In the genomic region with DNA sequence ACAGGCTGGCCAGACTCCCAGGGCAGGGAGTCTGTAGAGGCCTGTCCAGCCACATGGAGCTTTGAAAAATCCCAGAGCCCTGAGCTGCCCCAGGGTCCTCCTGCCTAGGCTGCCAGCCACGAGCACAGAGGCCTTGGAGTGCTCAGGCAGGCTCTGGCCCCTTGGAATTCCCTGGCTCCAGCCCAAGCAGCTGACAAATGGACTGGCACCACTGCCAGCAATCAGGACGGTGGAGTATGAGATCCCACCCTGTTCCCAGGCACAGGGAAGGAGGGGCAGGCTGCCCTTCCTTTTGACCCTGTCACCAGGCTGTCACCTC, we compare ENCODE assay signal across 9 cellular contexts. TPM values are rescaled to one million over a fixed set of nuclear protein-coding genes. Genes with fewer than 3 reads are reported as not detected.
DNase-seq lines count a peak whose midpoint lies in the region; ATAC-seq lines count a peak whose summit lies in the region.
"Had no signal": no experiment of that assay in that cellular context is flagged by ENCODE, and none has a peak within 500 bp of the region (broad histone marks: within the 10 kb centered on the region; RNA-seq: fewer than 3 reads in every experiment).

No MANE protein-coding gene starts in this region.

- no peaks in the 10 kb centered on the region for H3K9me3 Mint-ChIP-seq in stimulated activated naive CD8-positive, alpha-beta T cell treated with anti-CD3 and anti-CD28 coated beads, Interleukin-15, amount 100 ng/mL, for 72 hours
- H3K9me3 Mint-ChIP-seq in activated T-helper 1 cell treated with anti-CD3 and anti-CD28 coated beads, Interleukin-12 subunit alpha, Interleukin-12 subunit beta, Interleukin-2, Interleukin-4 antibody, amounts not matched to agents 30 ng/mL and 10 ng/mL and 1 ng/mL, durations not matched to agents 14 hours and 24 hours and 36 hours, result no peaks in the 10 kb centered on the region

- H3K9ac ChIP-seq in muscle layer of colon (ENCODE audit: low read length), result no peak overlapping the region

- H3K27me3 Mint-ChIP-seq in stimulated activated naive CD8-positive, alpha-beta T cell treated with anti-CD3 and anti-CD28 coated beads, Interleukin-15, amount 100 ng/mL, for 72 hours, result peaks cover 8% of the 10 kb centered on the region
- H3K27me3 Mint-ChIP-seq in activated T-helper 1 cell treated with anti-CD3 and anti-CD28 coated beads, Interleukin-12 subunit alpha, Interleukin-12 subunit beta, Interleukin-2, Interleukin-4 antibody, amounts not matched to agents 30 ng/mL and 10 ng/mL and 1 ng/mL, durations not matched to agents 14 hours and 24 hours and 36 hours (ENCODE audit: insufficient read depth), result peaks cover 5% of the 10 kb centered on the region

- H3K4me1 Mint-ChIP-seq in stimulated activated naive CD8-positive, alpha-beta T cell treated with anti-CD3 and anti-CD28 coated beads, Interleukin-15, amount 100 ng/mL, for 72 hours, result peaks cover 10% of the 10 kb centered on the region
- H3K4me1 Mint-ChIP-seq in activated T-helper 1 cell treated with anti-CD3 and anti-CD28 coated beads, Interleukin-12 subunit alpha, Interleukin-12 subunit beta, Interleukin-2, Interleukin-4 antibody, amounts not matched to agents 30 ng/mL and 10 ng/mL and 1 ng/mL, durations not matched to agents 14 hours and 24 hours and 36 hours (ENCODE audit: low read depth), result peaks cover 17% of the 10 kb centered on the region

- H3K27ac Mint-ChIP-seq in stimulated activated naive CD8-positive, alpha-beta T cell treated with anti-CD3 and anti-CD28 coated beads, Interleukin-15, amount 100 ng/mL, for 72 hours, result peak overlapping the region in 1 of 2 donors; percentile 63
- no peak overlapping the region for H3K27ac Mint-ChIP-seq in activated T-helper 1 cell treated with anti-CD3 and anti-CD28 coated beads, Interleukin-12 subunit alpha, Interleukin-12 subunit beta, Interleukin-2, Interleukin-4 antibody, amounts not matched to agents 30 ng/mL and 10 ng/mL and 1 ng/mL, durations not matched to agents 14 hours and 24 hours and 36 hours

- no peaks in the 10 kb centered on the region for H3K27me3 ChIP-seq in muscle layer of colon (ENCODE audit: control insufficient read depth in 1 of 2, insufficient read depth in 2 of 2, low read length in 2 of 2)

- intact Hi-C loops in activated T-helper 1 cell treated with anti-CD3 and anti-CD28 coated beads, Interleukin-12 subunit alpha, Interleukin-12 subunit beta, Interleukin-2, Interleukin-4 antibody, amounts not matched to agents 30 ng/mL and 10 ng/mL and 1 ng/mL, durations not matched to agents 14 hours and 24 hours and 36 hours (cut with micrococcal nuclease), result no loop called here

- H3K36me3 ChIP-seq in muscle layer of colon (ENCODE audit: insufficient read depth, low read length), result no peaks in the 10 kb centered on the region

- H3K36me3 Mint-ChIP-seq in activated T-helper 1 cell treated with anti-CD3 and anti-CD28 coated beads, Interleukin-12 subunit alpha, Interleukin-12 subunit beta, Interleukin-2, Interleukin-4 antibody, amounts not matched to agents 30 ng/mL and 10 ng/mL and 1 ng/mL, durations not matched to agents 14 hours and 24 hours and 36 hours (ENCODE audit: low read depth), result no peaks in the 10 kb centered on the region

- peak overlapping the region; percentile 25 for H3K27ac ChIP-seq in muscle layer of colon (ENCODE audit: low read depth, low read length)

- no peak overlapping the region for H3K4me3 Mint-ChIP-seq in stimulated activated naive CD8-positive, alpha-beta T cell treated with anti-CD3 and anti-CD28 coated beads, Interleukin-15, amount 100 ng/mL, for 72 hours
- H3K4me3 Mint-ChIP-seq in activated T-helper 1 cell treated with anti-CD3 and anti-CD28 coated beads, Interleukin-12 subunit alpha, Interleukin-12 subunit beta, Interleukin-2, Interleukin-4 antibody, amounts not matched to agents 30 ng/mL and 10 ng/mL and 1 ng/mL, durations not matched to agents 14 hours and 24 hours and 36 hours, result no peak overlapping the region

- peak overlapping the region in 1 of 2 donors; percentile 20 for H3K4me3 ChIP-seq in muscle layer of colon (ENCODE audit: low read depth in 1 of 2, low read length in 2 of 2)

- DNase-seq in stimulated activated naive CD8-positive, alpha-beta T cell treated with anti-CD3 and anti-CD28 coated beads, Interleukin-15, amount 100 ng/mL, for 72 hours, result no peak
- DNase-seq in stimulated activated naive CD8-positive, alpha-beta T cell treated with anti-CD3 and anti-CD28 coated beads, Interleukin-15, Interleukin-2, amounts not matched to agents 100 U/mL and 50 U/mL, for 24 hours, result no peak
- DNase-seq in fibroblast of gingiva (ENCODE audit: low read depth), result peak; percentile 65
- no peak for DNase-seq in HuH-7 (ENCODE audit: low spot score)
- DNase-seq in activated T-helper 1 cell treated with anti-CD3 and anti-CD28 coated beads, Interleukin-12 subunit alpha, Interleukin-12 subunit beta, Interleukin-2, Interleukin-4 antibody, amounts not matched to agents 30 ng/mL and 10 ng/mL and 1 ng/mL, durations not matched to agents 14 hours and 24 hours and 36 hours (ENCODE audit: low spot score), result no peak
- DNase-seq in T-helper 2 cell, result no peak
- DNase-seq: NCI-H1694 had no signal

- peaks cover 44% of the 10 kb centered on the region for H3K4me1 ChIP-seq in muscle layer of colon (ENCODE audit: insufficient read depth, low read length)

- ATAC-seq in stimulated activated naive CD8-positive, alpha-beta T cell treated with anti-CD3 and anti-CD28 coated beads, Interleukin-15, amount 100 ng/mL, for 72 hours, result peak; percentile 38
- no peak for ATAC-seq in stimulated activated naive CD8-positive, alpha-beta T cell treated with anti-CD3 and anti-CD28 coated beads, Interleukin-15, Interleukin-2, amounts not matched to agents 100 U/mL and 50 U/mL, for 24 hours
- ATAC-seq in GM18520 (IDR thresholded peaks at IDR 0.05; ENCODE audit: unreplicated experiment), result no peak

- H3K9me3 ChIP-seq in muscle layer of colon (ENCODE audit: low read length), result no peaks in the 10 kb centered on the region

RNA-seq across cellular contexts. Expression of a gene that starts 26.3 kb away (rescaled TPM):
- not detected in 2 replicates for total RNA-seq in activated T-helper 1 cell treated with anti-CD3 and anti-CD28 coated beads, Interleukin-12 subunit alpha, Interleukin-12 subunit beta, Interleukin-2, Interleukin-4 antibody, amounts not matched to agents 30 ng/mL and 10 ng/mL and 1 ng/mL, durations not matched to agents 14 hours and 24 hours and 36 hours
